In the genomic region with DNA sequence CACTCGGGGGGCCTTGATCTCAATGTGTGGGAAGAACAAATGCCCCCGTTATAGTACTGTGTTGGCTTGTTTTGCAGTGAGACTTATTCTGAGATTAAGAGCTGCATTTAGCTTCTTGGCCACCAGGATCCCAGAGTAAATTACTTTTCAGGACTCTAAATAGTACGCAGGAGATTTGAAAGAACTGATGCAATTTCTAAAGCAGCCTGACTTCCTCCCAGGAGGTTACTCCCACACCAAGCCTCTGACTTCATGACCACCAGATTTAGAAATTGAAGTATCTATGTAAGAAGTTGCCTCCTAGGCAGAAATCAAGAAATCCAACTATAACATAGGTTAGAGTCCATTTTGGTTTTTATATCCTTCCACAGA, we compare ENCODE assay signal across 10 cellular contexts.
A peak's percentile ranks its signal among the peaks of the same experiment; 100 is the strongest.
DNase-seq lines count a peak whose midpoint lies in the region; ATAC-seq and TF ChIP-seq lines count a peak whose summit lies in the region.
"Had no signal": no experiment of that assay in that cellular context is flagged by ENCODE, and none has a peak within 500 bp of the region (broad histone marks: within the 10 kb centered on the region; RNA-seq: fewer than 3 reads in every experiment).

No MANE protein-coding gene starts in this region.

- no peak for TF ChIP-seq EP300 in stomach (IDR thresholded peaks at IDR 0.05)

- 40 to 42% methylated on average over 3 of the region's 3 CpGs for WGBS in heart right ventricle, 2 donors
- WGBS in testis, 2 donors = 65 to 66% methylated on average over 3 of the region's 3 CpGs
- 70 to 92% (median 87%) methylated on average over 3 of the region's 3 CpGs for WGBS in stomach, 5 donors

- TF ChIP-seq CTCF in heart right ventricle (IDR thresholded peaks at IDR 0.05) = peak in 7 of 9 donors; percentile 22 to 48 (median 38)
- peak; percentile 47 for TF ChIP-seq CTCF in thoracic aorta (IDR thresholded peaks at IDR 0.05)
- no peak for TF ChIP-seq CTCF in testis (IDR thresholded peaks at IDR 0.05)
- TF ChIP-seq CTCF in stomach (IDR thresholded peaks at IDR 0.05) = no peak

- TF ChIP-seq POLR2A in testis (IDR thresholded peaks at IDR 0.05) (no peak), stomach (IDR thresholded peaks at IDR 0.05) (no peak)

- H3K27me3 ChIP-seq in SJSA1 (replicated peaks) (no peaks in the 10 kb centered on the region), heart right ventricle (no peaks in the 10 kb centered on the region), thoracic aorta (replicated peaks; ENCODE audit: insufficient read depth) (no peaks in the 10 kb centered on the region), testis (no peaks in the 10 kb centered on the region), stomach (no peaks in the 10 kb centered on the region)

- H3K9me3 ChIP-seq in SJSA1 (replicated peaks) (no peaks in the 10 kb centered on the region), heart right ventricle (no peaks in the 10 kb centered on the region), thoracic aorta (no peaks in the 10 kb centered on the region), testis (no peaks in the 10 kb centered on the region), stomach (no peaks in the 10 kb centered on the region)

- intact Hi-C loops in heart right ventricle (cut with DNase I) (loop anchor here in 2 of 10 donors (10.0 kb wide), 1 partner anchor 134 kb away; no protein-coding TSS in a partner anchor), testis (cut with DNase I; ENCODE audit: low total_unique reads) (no loop called here), stomach (cut with DNase I; ENCODE audit: low total_unique reads) (no loop called here)

- peaks cover 70% of the 10 kb centered on the region for H3K36me3 ChIP-seq in SJSA1
- H3K36me3 ChIP-seq in heart right ventricle = peaks cover 0 to 32% (median 0%) of the 10 kb centered on the region in 9 donors
- H3K36me3 ChIP-seq in thoracic aorta = peaks cover 7% of the 10 kb centered on the region
- H3K36me3 ChIP-seq in testis (ENCODE audit: low read depth, missing control alignments) = no peaks in the 10 kb centered on the region
- peaks cover 0 to 10% (median 5%) of the 10 kb centered on the region in 4 donors for H3K36me3 ChIP-seq in stomach

- H3K4me1 ChIP-seq in SJSA1 (replicated peaks) (peaks cover 31% of the 10 kb centered on the region), heart right ventricle (peaks cover 4 to 40% (median 20%) of the 10 kb centered on the region in 9 donors), thoracic aorta (ENCODE audit: control insufficient read depth in 1 of 2, low read depth in 2 of 2) (peaks cover 19 to 38% of the 10 kb centered on the region in 2 donors), testis (peaks cover 2% of the 10 kb centered on the region), stomach (peaks cover 0 to 11% (median 0%) of the 10 kb centered on the region in 4 donors)

- no peak overlapping the region for H3K4me3 ChIP-seq in SJSA1
- H3K4me3 ChIP-seq in heart right ventricle = no peak overlapping the region
- no peak overlapping the region for H3K4me3 ChIP-seq in thoracic aorta
- no peak overlapping the region for H3K4me3 ChIP-seq in testis
- no peak overlapping the region for H3K4me3 ChIP-seq in stomach

- ATAC-seq in GM21576 (IDR thresholded peaks at IDR 0.05; ENCODE audit: unreplicated experiment) (peak; percentile 29), heart right ventricle (peak in 7 of 8 donors; percentile 83 to 95 (median 90)), thoracic aorta (ENCODE audit: insufficient number of reproducible peaks, low FRiP score, low read depth) (peak; percentile 80), GM21619 (IDR thresholded peaks at IDR 0.05; ENCODE audit: unreplicated experiment) (no peak)
- ATAC-seq: natural killer cell had no signal

- DNase-seq in SJSA1 (ENCODE audit: low read depth in 1 of 2, low spot score in 2 of 2) = no peak
- DNase-seq in heart right ventricle = peak in 1 of 2 donors; percentile 60
- DNase-seq in thoracic aorta (ENCODE audit: low spot score) = no peak
- DNase-seq in pons (ENCODE audit: low spot score) = no peak
- DNase-seq in testis = no peak
- DNase-seq in stomach = no peak
- DNase-seq: natural killer cell, NCI-H1417 had no signal

- H3K27ac ChIP-seq in SJSA1 = peak overlapping the region; percentile 57; the same call in 1 of the 2 replicates
- H3K27ac ChIP-seq in heart right ventricle = peak overlapping the region in 6 of 10 donors; percentile 46 to 62 (median 56)
- H3K27ac ChIP-seq in thoracic aorta = peak overlapping the region; percentile 65 to 75
- no peak overlapping the region for H3K27ac ChIP-seq in testis
- no peak overlapping the region for H3K27ac ChIP-seq in stomach

Comparison
In these comparisons a context has a peak if more than half of its experiments do, and no peak if none do; other contexts are left out.
1. H3K27ac ChIP-seq: peak in SJSA1 (single experiment), heart right ventricle (6 of 10) and thoracic aorta (2 of 2); none in testis (0 of 2) and stomach (0 of 5).
2. CTCF ChIP-seq: peak in heart right ventricle (7 of 9) and thoracic aorta (single experiment); none in testis (0 of 3) and stomach (0 of 7).